In genomic region chr7:100584046-100584676, GRCh38 we compare ENCODE assay signal across 7 cellular contexts. TPM values are rescaled to one million over a fixed set of nuclear protein-coding genes. Genes with fewer than 3 reads are reported as not detected.
DNase-seq lines count a peak whose midpoint lies in the region; ATAC-seq and TF ChIP-seq lines count a peak whose summit lies in the region.

No MANE protein-coding gene starts in this region.

- H3K9me3 Mint-ChIP-seq in T-cell = no peaks in the 10 kb centered on the region

- H3K4me3 ChIP-seq in HFF-Myc (replicated peaks; ENCODE audit: low read depth, low read length) (peak overlapping the region; percentile 90), foreskin fibroblast (ENCODE audit: low read depth in 1 of 2, low read length in 2 of 2) (peak overlapping the region; percentile 73 to 97), skeletal muscle satellite cell (ENCODE audit: low read length) (peak overlapping the region; percentile 97)

- H3K4me2 ChIP-seq in skeletal muscle satellite cell (ENCODE audit: low read length) = peak overlapping the region; percentile 93

- TF ChIP-seq CTCF in HFF-Myc (IDR thresholded peaks at IDR 0.05; ENCODE audit: low read depth, low read length, missing control alignments) (no peak), foreskin fibroblast (IDR thresholded peaks at IDR 0.05; ENCODE audit: low read depth, low read length) (no peak)

- H3K4me1 Mint-ChIP-seq in T-cell = peaks cover 20 to 35% (median 32%) of the 10 kb centered on the region in 3 donors

- CTCF ChIA-PET in T-cell (lab: Charles Lee) = interaction anchor here (0.5 to 1.6 kb wide), 10 partner anchors 18 to 507 kb away, joined by 3 to 7 read pairs (median 4); partner anchors contain the start of gene MOSPD3 (in 1 of the 2)

- no peaks in the 10 kb centered on the region for H3K9me3 ChIP-seq in skeletal muscle satellite cell (replicated peaks; ENCODE audit: low read length)

- no peaks in the 10 kb centered on the region for H3K27me3 ChIP-seq in skeletal muscle satellite cell (ENCODE audit: control insufficient read depth, insufficient read depth, low read length)

- POLR2A ChIA-PET in T-cell (lab: Charles Lee) = interaction anchor here (0.6 kb wide), 3 partner anchors 26 to 105 kb away, joined by 3 to 8 read pairs (median 4); partner anchors contain the start of gene TSC22D4 (in 1 of the 2)

- DNase-seq in HFF-Myc (ENCODE audit: extremely low read depth, low read depth) = no peak
- DNase-seq in T-cell = no peak
- peak; percentile 29 to 69 for DNase-seq in foreskin fibroblast
- DNase-seq in amygdala (lab: John Stamatoyannopoulos, UW) = no peak
- no peak for DNase-seq in SK-N-DZ (ENCODE audit: low spot score)

- peak overlapping the region in 1 of 2 donors; percentile 97 for H3K27ac Mint-ChIP-seq in T-cell

- ATAC-seq in T-cell (replicated peaks in 1 of 4) (no peak), GM18505 (IDR thresholded peaks at IDR 0.05; ENCODE audit: unreplicated experiment) (no peak)

- peaks cover 21% of the 10 kb centered on the region for H3K4me1 ChIP-seq in skeletal muscle satellite cell (ENCODE audit: control insufficient read depth, insufficient read depth, low read length)

- H3K4me3 Mint-ChIP-seq in T-cell = peak overlapping the region in 2 of 3 donors; percentile 96 to 97

- H3K36me3 Mint-ChIP-seq in T-cell = peaks cover 3% of the 10 kb centered on the region

- TF ChIP-seq POLR2A in GM18505 (IDR thresholded peaks at IDR 0.05; ENCODE audit: borderline replicate concordance, extremely low read depth, insufficient read depth, insufficient read length) = no peak

- H3K9ac ChIP-seq in skeletal muscle satellite cell (ENCODE audit: low read depth, low read length) = peak overlapping the region; percentile 96

- H3K36me3 ChIP-seq in skeletal muscle satellite cell (ENCODE audit: insufficient read depth, low read length) = peaks cover 37% of the 10 kb centered on the region

- H3K27me3 Mint-ChIP-seq in T-cell = no peaks in the 10 kb centered on the region

RNA-seq across cellular contexts. Expression of gene LRCH4, which starts 1.8 kb away (rescaled TPM):
- 100 to 1,000 TPM; 328 to 377 (median 362) TPM for total RNA-seq in T-cell
- total RNA-seq in skeletal muscle satellite cell (2012; rRNA removed) = 13.2 and 15.1 TPM in 2 replicates
- 8.1 and 16.8 TPM in 2 replicates for polyA plus RNA-seq in SK-N-DZ (2014; cell fraction: cytosol; rRNA removed)
- polyA plus RNA-seq in SK-N-DZ (2014; cell fraction: nucleus; rRNA removed) = 91.4 and 122 TPM in 2 replicates

RNA-seq across cellular contexts. Expression of gene FBXO24, which starts 2.0 kb away (rescaled TPM):
- 1 to 10 TPM in 3 of 5 donors, under 1 TPM in 2; 0.70 to 1.7 (median 1.3) TPM for total RNA-seq in T-cell
- 0.44 TPM in 1 of 2 replicates, not detected in the other for total RNA-seq in skeletal muscle satellite cell (2012; rRNA removed)
- polyA plus RNA-seq in SK-N-DZ (2014; cell fraction: cytosol; rRNA removed) = 0.50 and 1.3 TPM in 2 replicates
- 0.87 and 0.98 TPM in 2 replicates for polyA plus RNA-seq in SK-N-DZ (2014; cell fraction: nucleus; rRNA removed)

RNA-seq across cellular contexts. Expression of gene SAP25, which starts 10.5 kb away (rescaled TPM):
- 100 to 1,000 TPM in 3 of 5 donors, 10 to 100 TPM in 2; 61.2 to 129 (median 107) TPM for total RNA-seq in T-cell
- not detected in 2 replicates for total RNA-seq in skeletal muscle satellite cell (2012; rRNA removed)
- not detected in 2 replicates for polyA plus RNA-seq in SK-N-DZ (2014; cell fraction: cytosol; rRNA removed)
- 2.6 and 6.2 TPM in 2 replicates for polyA plus RNA-seq in SK-N-DZ (2014; cell fraction: nucleus; rRNA removed)

RNA-seq across cellular contexts. Expression of gene PCOLCE, which starts 18.0 kb away (rescaled TPM):
- 10 to 100 TPM in 3 of 5 donors, 1 to 10 TPM in 2; 5.4 to 14.0 (median 10.5) TPM for total RNA-seq in T-cell
- 124 and 181 TPM in 2 replicates for total RNA-seq in skeletal muscle satellite cell (2012; rRNA removed)
- polyA plus RNA-seq in SK-N-DZ (2014; cell fraction: cytosol; rRNA removed) = 148 and 210 TPM in 2 replicates
- 689 and 724 TPM in 2 replicates for polyA plus RNA-seq in SK-N-DZ (2014; cell fraction: nucleus; rRNA removed)

RNA-seq across cellular contexts. Expression of gene MOSPD3, which starts 28.2 kb away (rescaled TPM):
- total RNA-seq in T-cell = 10 to 100 TPM; 10.9 to 19.0 (median 16.3) TPM
- total RNA-seq in skeletal muscle satellite cell (2012; rRNA removed) = 6.6 and 10.1 TPM in 2 replicates
- polyA plus RNA-seq in SK-N-DZ (2014; cell fraction: cytosol; rRNA removed) = 19.6 and 22.9 TPM in 2 replicates
- polyA plus RNA-seq in SK-N-DZ (2014; cell fraction: nucleus; rRNA removed) = 24.3 and 27.8 TPM in 2 replicates

Comparison
In these comparisons a context has a peak if more than half of its experiments do, and no peak if none do; other contexts are left out.
1. DNase-seq: peak in foreskin fibroblast (2 of 2); none in HFF-Myc (single experiment), T-cell (0 of 34), amygdala (0 of 56) and SK-N-DZ (single experiment).
2. Peak in every context shown above with its lines, with median percentiles within 50 percentile points of each other: H3K4me3 ChIP-seq.